27 cellular contexts compared by ENCODE assay signal in genomic region chr5:41532485-41532884, GRCh38.
"Had no signal": no experiment of that assay in that cellular context is flagged by ENCODE, and none has a peak within 500 bp of the region (broad histone marks: within the 10 kb centered on the region; RNA-seq: fewer than 3 reads in every experiment).

No MANE protein-coding gene starts in this region.

- H3K27me3 Mint-ChIP-seq: stimulated activated memory B cell treated with anti-CD40 and anti-IgM and Interleukin-4, amounts not matched to agents 10 μg/mL and 1 μg/mL and 100 μg/mL, for 72 hours; stimulated activated naive B cell treated with anti-CD40 and anti-IgM and Interleukin-4, amounts not matched to agents 10 μg/mL and 1 μg/mL and 100 μg/mL, for 72 hours; stimulated activated naive CD8-positive, alpha-beta T cell treated with anti-CD3 and anti-CD28 coated beads, Interleukin-15, amount 100 ng/mL, for 72 hours; stimulated activated naive CD8-positive, alpha-beta T cell treated with anti-CD3 and anti-CD28 coated beads, Interleukin-15, Interleukin-2, amounts not matched to agents 100 ng/mL and 50 ng/mL, for 24 hours; type B pancreatic cell had no signal

- H3K9me3 ChIP-seq: testis, thoracic aorta, thyroid gland, transverse colon, upper lobe of left lung, uterus, vagina had no signal

- H3K36me3 Mint-ChIP-seq: stimulated activated effector memory CD8-positive, alpha-beta T cell treated with anti-CD3 and anti-CD28 coated beads, Interleukin-12 subunit alpha, Interleukin-12 subunit beta, amount 100 ng/mL, for 72 hours; stimulated activated memory B cell treated with anti-CD40 and anti-IgM and Interleukin-4, amounts not matched to agents 10 μg/mL and 1 μg/mL and 100 μg/mL, for 72 hours; stimulated activated naive B cell treated with anti-CD40 and anti-IgM and Interleukin-4, amounts not matched to agents 10 μg/mL and 1 μg/mL and 100 μg/mL, for 72 hours; type B pancreatic cell had no signal

- H3K36me3 ChIP-seq: stomach, suprapubic skin, thoracic aorta, thyroid gland, tibial artery, tibial nerve, transverse colon, upper lobe of left lung, uterus, vagina had no signal

- H3K4me3 Mint-ChIP-seq: stimulated activated effector memory CD8-positive, alpha-beta T cell treated with anti-CD3 and anti-CD28 coated beads, Interleukin-12 subunit alpha, Interleukin-12 subunit beta, amount 100 ng/mL, for 72 hours; stimulated activated memory B cell treated with anti-CD40 and anti-IgM and Interleukin-4, amounts not matched to agents 10 μg/mL and 1 μg/mL and 100 μg/mL, for 72 hours; stimulated activated naive B cell treated with anti-CD40 and anti-IgM and Interleukin-4, amounts not matched to agents 10 μg/mL and 1 μg/mL and 100 μg/mL, for 72 hours; stimulated activated naive CD8-positive, alpha-beta T cell treated with anti-CD3 and anti-CD28 coated beads, Interleukin-15, amount 100 ng/mL, for 72 hours; stimulated activated naive CD8-positive, alpha-beta T cell treated with anti-CD3 and anti-CD28 coated beads, Interleukin-15, Interleukin-2, amounts not matched to agents 100 ng/mL and 50 ng/mL, for 24 hours; type B pancreatic cell had no signal

- H3K4me1 ChIP-seq: stomach, suprapubic skin, thyroid gland, tibial nerve, transverse colon, upper lobe of left lung, uterus, vagina had no signal

- H3K27ac ChIP-seq: stomach, suprapubic skin, testis, thoracic aorta, thyroid gland, tibial artery, tibial nerve, transverse colon, upper lobe of left lung, uterus, vagina had no signal

- H3K4me1 Mint-ChIP-seq: stimulated activated effector memory CD8-positive, alpha-beta T cell treated with anti-CD3 and anti-CD28 coated beads, Interleukin-12 subunit alpha, Interleukin-12 subunit beta, amount 100 ng/mL, for 72 hours; stimulated activated memory B cell treated with anti-CD40 and anti-IgM and Interleukin-4, amounts not matched to agents 10 μg/mL and 1 μg/mL and 100 μg/mL, for 72 hours; stimulated activated naive B cell treated with anti-CD40 and anti-IgM and Interleukin-4, amounts not matched to agents 10 μg/mL and 1 μg/mL and 100 μg/mL, for 72 hours; stimulated activated naive CD8-positive, alpha-beta T cell treated with anti-CD3 and anti-CD28 coated beads, Interleukin-15, amount 100 ng/mL, for 72 hours had no signal

- DNase-seq: stimulated activated CD4-positive, alpha-beta T cell treated with anti-CD3 and anti-CD28 coated beads, Interleukin-2, amount 100 ng/mL, for 48 hours; stimulated activated CD4-positive, alpha-beta T cell treated with anti-CD3 and anti-CD28 coated beads, Interleukin-4, amount 100 ng/mL, for 1 hour; stimulated activated CD4-positive, alpha-beta T cell treated with anti-CD3 and anti-CD28 coated beads, Interleukin-4, amount 100 ng/mL, for 24 hours; stimulated activated CD4-positive, alpha-beta T cell treated with anti-CD3 and anti-CD28 coated beads, Interleukin-4, amount 100 ng/mL, for 4 hours; stimulated activated CD8-positive, alpha-beta memory T cell treated with anti-CD3 and anti-CD28 coated beads, Interleukin-4, amount 100 ng/mL, for 48 hours; stimulated activated naive B cell treated with anti-CD40 and anti-IgM and Interleukin-4, amounts not matched to agents 10 μg/mL and 1 μg/mL and 100 μg/mL, for 72 hours; stimulated activated naive CD4-positive, alpha-beta T cell; stimulated activated naive CD4-positive, alpha-beta T cell treated with Interleukin-2 at 50 U/mL for 16 hours; stimulated activated naive CD8-positive, alpha-beta T cell treated with anti-CD3 and anti-CD28 coated beads, Interleukin-15, amount 100 ng/mL, for 72 hours; stimulated activated naive CD8-positive, alpha-beta T cell treated with anti-CD3 and anti-CD28 coated beads, Interleukin-15, Interleukin-2, amounts not matched to agents 100 U/mL and 50 U/mL, for 24 hours; stomach; substantia nigra; testis; thyroid gland; tibial artery; transverse colon; trophoblast cell; upper lobe of left lung; uterus had no signal

- ATAC-seq: stimulated activated effector memory CD8-positive, alpha-beta T cell treated with anti-CD3 and anti-CD28 coated beads, Interleukin-12 subunit alpha, Interleukin-12 subunit beta, amount 100 ng/mL, for 72 hours; stimulated activated memory B cell treated with anti-CD40 and anti-IgM and Interleukin-4, amounts not matched to agents 10 μg/mL and 1 μg/mL and 100 μg/mL, for 72 hours; stimulated activated naive B cell treated with anti-CD40 and anti-IgM and Interleukin-4, amounts not matched to agents 10 μg/mL and 1 μg/mL and 100 μg/mL, for 72 hours; stimulated activated naive CD8-positive, alpha-beta T cell treated with anti-CD3 and anti-CD28 coated beads, Interleukin-15, amount 100 ng/mL, for 72 hours; stimulated activated naive CD8-positive, alpha-beta T cell treated with anti-CD3 and anti-CD28 coated beads, Interleukin-15, Interleukin-2, amounts not matched to agents 100 U/mL and 50 U/mL, for 24 hours had no signal

- H3K27ac Mint-ChIP-seq: stimulated activated effector memory CD8-positive, alpha-beta T cell treated with anti-CD3 and anti-CD28 coated beads, Interleukin-12 subunit alpha, Interleukin-12 subunit beta, amount 100 ng/mL, for 72 hours; stimulated activated memory B cell treated with anti-CD40 and anti-IgM and Interleukin-4, amounts not matched to agents 10 μg/mL and 1 μg/mL and 100 μg/mL, for 72 hours; stimulated activated naive B cell treated with anti-CD40 and anti-IgM and Interleukin-4, amounts not matched to agents 10 μg/mL and 1 μg/mL and 100 μg/mL, for 72 hours; stimulated activated naive CD8-positive, alpha-beta T cell treated with anti-CD3 and anti-CD28 coated beads, Interleukin-15, amount 100 ng/mL, for 72 hours; stimulated activated naive CD8-positive, alpha-beta T cell treated with anti-CD3 and anti-CD28 coated beads, Interleukin-15, Interleukin-2, amounts not matched to agents 100 ng/mL and 50 ng/mL, for 24 hours; type B pancreatic cell had no signal

- H3K4me3 ChIP-seq: stomach, suprapubic skin, testis, thoracic aorta, thyroid gland, tibial artery, tibial nerve, transverse colon, upper lobe of left lung, uterus, vagina had no signal

- H3K27me3 ChIP-seq: stomach, suprapubic skin, testis, thyroid gland, tibial artery, tibial nerve, transverse colon, upper lobe of left lung, uterus, vagina had no signal

- H3K9me3 Mint-ChIP-seq: type B pancreatic cell had no signal
